In genomic region chr3:172808969-172809546, GRCh38 we compare ENCODE assay signal across 9 cellular contexts. TPM values are rescaled to one million over a fixed set of nuclear protein-coding genes. Genes with fewer than 3 reads are reported as not detected.
DNase-seq lines count a peak whose midpoint lies in the region; ATAC-seq and TF ChIP-seq lines count a peak whose summit lies in the region.
"Had no signal": no experiment of that assay in that cellular context is flagged by ENCODE, and none has a peak within 500 bp of the region (broad histone marks: within the 10 kb centered on the region; RNA-seq: fewer than 3 reads in every experiment).

No MANE protein-coding gene starts in this region.

- no peaks in the 10 kb centered on the region for H3K4me1 ChIP-seq in upper lobe of left lung

- peaks cover 0 to 29% (median 3%) of the 10 kb centered on the region in 4 donors for H3K36me3 ChIP-seq in upper lobe of left lung

- ATAC-seq in GM18909 (IDR thresholded peaks at IDR 0.05; ENCODE audit: poor library complexity, unreplicated experiment) (peak; percentile 50), naive B cell (ENCODE audit: low read depth in 2 of 2) (no peak), HG03135 (IDR thresholded peaks at IDR 0.05; ENCODE audit: unreplicated experiment) (no peak), upper lobe of left lung (ENCODE audit: low FRiP score in 2 of 2) (no peak), GM18873 (IDR thresholded peaks at IDR 0.05; ENCODE audit: low FRiP score, unreplicated experiment) (no peak)

- no peaks in the 10 kb centered on the region for H3K27me3 ChIP-seq in upper lobe of left lung

- TF ChIP-seq EP300 in upper lobe of left lung (IDR thresholded peaks at IDR 0.05), result no peak

- H3K4me3 Mint-ChIP-seq in naive B cell, result no peak overlapping the region
- H3K4me3 Mint-ChIP-seq: central memory CD8-positive, alpha-beta T cell had no signal

- H3K9me3 Mint-ChIP-seq in naive B cell, result no peaks in the 10 kb centered on the region
- H3K9me3 Mint-ChIP-seq: central memory CD8-positive, alpha-beta T cell had no signal

- H3K36me3 Mint-ChIP-seq in naive B cell, result no peaks in the 10 kb centered on the region

- 50% methylated on average over 4 of the region's 4 CpGs for WGBS in upper lobe of left lung, 2 donors

- TF ChIP-seq CTCF in upper lobe of left lung (IDR thresholded peaks at IDR 0.05), result peak in 3 of 6 experiments; percentile 7 to 34 (median 13)

- no peaks in the 10 kb centered on the region for H3K9me3 ChIP-seq in upper lobe of left lung

- in situ Hi-C loops in T47D (cut with HindIII; ENCODE audit: low pct_unique_long_range_greater_than_20kb, low sequenced_read_pairs), result no loop called here

- no peaks in the 10 kb centered on the region for H3K4me1 Mint-ChIP-seq in naive B cell
- H3K4me1 Mint-ChIP-seq: central memory CD8-positive, alpha-beta T cell had no signal

- TF ChIP-seq POLR2A in upper lobe of left lung (IDR thresholded peaks at IDR 0.05), result no peak

- H3K27ac ChIP-seq in upper lobe of left lung, result no peak overlapping the region

- no peak overlapping the region for H3K4me3 ChIP-seq in upper lobe of left lung

- DNase-seq in AML-193 (lab: John Stamatoyannopoulos, UW) (peak; percentile 57 to 77), NCI-H2107 treated with DMSO at 0.1 percent for 48 hours (lab: John Stamatoyannopoulos, UW; ENCODE audit: unreplicated experiment) (peak; percentile 63), T47D (ENCODE audit: low read depth in 1 of 2, low spot score in 1 of 2) (peak; percentile 9 to 67), naive B cell (peak; percentile 12), upper lobe of left lung (no peak)

- no peak overlapping the region for H3K27ac Mint-ChIP-seq in naive B cell

- H3K27me3 Mint-ChIP-seq in naive B cell, result no peaks in the 10 kb centered on the region
- H3K27me3 Mint-ChIP-seq: central memory CD8-positive, alpha-beta T cell had no signal

RNA-seq across cellular contexts. Expression of gene ECT2, which starts 58.5 kb away (rescaled TPM):
- 1 to 10 TPM; 1.2 to 8.5 (median 2.1) TPM for polyA plus RNA-seq in naive B cell (ENCODE audit: low read depth in 6 of 6)
- 10 to 100 TPM in 5 of 6 donors, 1 to 10 TPM in 1; 7.1 to 18.7 (median 13.7) TPM for total RNA-seq in upper lobe of left lung

Comparison
In these comparisons a context has a peak if more than half of its experiments do, and no peak if none do; other contexts are left out.
1. DNase-seq: peak in AML-193 (2 of 2), NCI-H2107 treated with DMSO at 0.1 percent for 48 hours (single experiment), T47D (2 of 2) and naive B cell (single experiment); none in upper lobe of left lung (0 of 2).